ENCODE assay signal across 8 cellular contexts in genomic region chr3:193842029-193842782, GRCh38.
A peak's percentile ranks its signal among the peaks of the same experiment; 100 is the strongest.
DNase-seq lines count a peak whose midpoint lies in the region; ATAC-seq and TF ChIP-seq lines count a peak whose summit lies in the region.

No MANE protein-coding gene starts in this region.

- no peak overlapping the region for H3K18ac ChIP-seq in trophoblast cell (ENCODE audit: low read length)

- H3K27ac ChIP-seq in trophoblast cell (ENCODE audit: low read depth, low read length), result no peak overlapping the region
- no peak overlapping the region for H3K27ac ChIP-seq in ascending aorta

- TF ChIP-seq CTCF in foreskin fibroblast (IDR thresholded peaks at IDR 0.05; ENCODE audit: low read depth, low read length) (no peak), ascending aorta (IDR thresholded peaks at IDR 0.05) (no peak)

- H3K27me3 ChIP-seq in trophoblast cell (ENCODE audit: insufficient read depth, low read length), result no peaks in the 10 kb centered on the region
- no peaks in the 10 kb centered on the region for H3K27me3 ChIP-seq in ascending aorta

- H3K4me2 ChIP-seq in trophoblast cell (ENCODE audit: low read length), result no peak overlapping the region

- H3K4me3 ChIP-seq in trophoblast cell (ENCODE audit: low read depth, low read length), result no peak overlapping the region
- no peak overlapping the region for H3K4me3 ChIP-seq in foreskin fibroblast (ENCODE audit: low read depth in 1 of 2, low read length in 2 of 2)
- no peak overlapping the region for H3K4me3 ChIP-seq in ascending aorta

- no peak overlapping the region for H3K4ac ChIP-seq in trophoblast cell (ENCODE audit: low read depth, low read length)

- H3K79me2 ChIP-seq in trophoblast cell (ENCODE audit: control insufficient read depth, insufficient read depth, low read length, poor library complexity), result no peaks in the 10 kb centered on the region

- peak overlapping the region; percentile 62 for H2BK12ac ChIP-seq in trophoblast cell (ENCODE audit: low read length)

- H3K9me3 ChIP-seq in trophoblast cell (ENCODE audit: insufficient read depth, low read depth, low read length), result no peaks in the 10 kb centered on the region
- no peaks in the 10 kb centered on the region for H3K9me3 ChIP-seq in ascending aorta

- ATAC-seq in GM18907 (IDR thresholded peaks at IDR 0.05; ENCODE audit: unreplicated experiment) (peak; percentile 68), HG03039 (IDR thresholded peaks at IDR 0.05; ENCODE audit: unreplicated experiment) (peak; percentile 87)

- WGBS in trophoblast cell (ENCODE audit: extremely low coverage, insufficient coverage, insufficient read length), result no CpG with 5 or more reads among the region's 16 CpGs

- H2BK120ac ChIP-seq in trophoblast cell (ENCODE audit: insufficient read depth, low read length, poor library complexity), result peak overlapping the region; percentile 25

- H3K36me3 ChIP-seq in trophoblast cell (ENCODE audit: control insufficient read depth in 1 of 2, insufficient read depth in 2 of 2, low read length in 2 of 2) (no peaks in the 10 kb centered on the region), ascending aorta (no peaks in the 10 kb centered on the region)

- H4K12ac ChIP-seq in trophoblast cell (ENCODE audit: low read depth, low read length), result no peak overlapping the region

- H2BK5ac ChIP-seq in trophoblast cell (ENCODE audit: low read depth, low read length, poor library complexity), result no peak overlapping the region

- H3K4me1 ChIP-seq in trophoblast cell (ENCODE audit: control insufficient read depth in 1 of 2, insufficient read depth in 2 of 2, low read length in 2 of 2), result peaks cover 9 to 10% of the 10 kb centered on the region in 2 experiments
- H3K4me1 ChIP-seq in ascending aorta, result no peaks in the 10 kb centered on the region

- intact Hi-C loops in ascending aorta (cut with DNase I), result no loop called here

- no peak overlapping the region for H3K9ac ChIP-seq in trophoblast cell (ENCODE audit: low read length)

- H2AFZ ChIP-seq in trophoblast cell (ENCODE audit: insufficient read depth, low read length, poor library complexity), result no peak overlapping the region

- peaks cover 4% of the 10 kb centered on the region for H3K79me1 ChIP-seq in trophoblast cell (ENCODE audit: low read length)

- no peak overlapping the region for H3K23ac ChIP-seq in trophoblast cell (ENCODE audit: low read length)

- H2AK5ac ChIP-seq in trophoblast cell (ENCODE audit: low read length), result peak overlapping the region; percentile 29

- H3K14ac ChIP-seq in trophoblast cell (ENCODE audit: low read length), result peak overlapping the region; percentile 31

- H4K91ac ChIP-seq in trophoblast cell (ENCODE audit: low read depth, low read length), result peak overlapping the region; percentile 34

- no peak overlapping the region for H4K8ac ChIP-seq in trophoblast cell (ENCODE audit: low read depth, low read length)

- DNase-seq in SKM-1 (lab: John Stamatoyannopoulos, UW; ENCODE audit: unreplicated experiment) (peak; percentile 40), trophoblast cell (peak in 1 of 2 donors; percentile 44), foreskin fibroblast (no peak), ascending aorta (ENCODE audit: low spot score in 2 of 2) (no peak), mesenteric fat pad (ENCODE audit: low spot score) (no peak), DMS79 treated with DMSO at 0.1 percent for 48 hours (lab: John Stamatoyannopoulos, UW) (no peak)
